ENCODE assay signal across 31 cellular contexts in the genomic region with DNA sequence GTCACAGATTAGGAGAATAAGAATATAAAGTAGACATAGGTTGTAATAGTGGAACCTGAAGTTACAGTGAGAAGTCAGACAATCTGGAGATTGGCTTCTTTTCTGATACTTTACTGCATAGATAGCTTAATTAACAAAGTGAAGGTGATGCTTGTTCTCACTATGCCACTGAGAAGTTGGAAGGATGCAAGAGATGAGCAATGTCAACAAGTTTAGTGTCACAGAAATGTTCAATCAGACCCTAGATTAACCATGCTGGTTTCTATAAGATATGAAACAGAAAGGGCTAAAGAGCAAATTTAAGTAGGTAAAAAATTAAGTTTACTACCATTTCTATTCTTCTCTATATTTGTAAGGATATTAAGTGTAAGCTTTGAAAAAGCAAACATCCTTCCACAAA.
"Had no signal": no experiment of that assay in that cellular context is flagged by ENCODE, and none has a peak within 500 bp of the region (broad histone marks: within the 10 kb centered on the region; RNA-seq: fewer than 3 reads in every experiment).

No MANE protein-coding gene starts in this region.

- H3K4me1 Mint-ChIP-seq: endodermal cell, mesothelial cell of epicardium, naive B cell, nephron, neural progenitor cell had no signal

- H3K36me3 ChIP-seq: gastrocnemius medialis, heart left ventricle, neural progenitor cell, right atrium auricular region, stomach, thyroid gland, vagina had no signal

- H3K36me3 Mint-ChIP-seq: mesothelial cell of epicardium, naive B cell, neural progenitor cell had no signal

- H3K4me3 ChIP-seq: gastrocnemius medialis, heart left ventricle, hepatocyte, mucosa of descending colon, neural progenitor cell, right atrium auricular region, smooth muscle cell, stomach, thyroid gland, vagina had no signal

- H3K4me1 ChIP-seq: gastrocnemius medialis, heart left ventricle, neural progenitor cell, right atrium auricular region, stomach, thyroid gland, vagina had no signal

- DNase-seq: effector CD8-positive, alpha-beta T cell; endodermal cell; foreskin fibroblast; gastrocnemius medialis; heart left ventricle; kidney; mesenchymal stem cell; mucosa of descending colon; naive B cell; stimulated activated CD4-positive, alpha-beta T cell treated with anti-CD3 and anti-CD28 coated beads, Interleukin-12 subunit alpha, Interleukin-12 subunit beta, amount 100 ng/mL, for 4 hours; stimulated activated CD4-positive, alpha-beta T cell treated with anti-CD3 and anti-CD28 coated beads, Interleukin-1b, Interleukin-23, amount 100 ng/mL, for 48 hours; stimulated activated CD4-positive, alpha-beta T cell treated with anti-CD3 and anti-CD28 coated beads, Interleukin-4, amount 100 ng/mL, for 1 hour; stimulated activated CD8-positive, alpha-beta memory T cell treated with anti-CD3 and anti-CD28 coated beads, Interleukin-4, amount 100 ng/mL, for 48 hours; stimulated activated naive CD4-positive, alpha-beta T cell treated with Interleukin-2 at 50 U/mL for 16 hours; stomach; thyroid gland; trophoblast cell had no signal

- H3K4me3 Mint-ChIP-seq: dendritic cell treated with granulocyte-macrophage colony-stimulating factor and Interleukin-4, amounts not matched to agents 40 ng/mL and 50 ng/mL, for 4 days; endodermal cell; mesothelial cell of epicardium; naive B cell; nephron; neural progenitor cell had no signal

- H3K27me3 ChIP-seq: gastrocnemius medialis, heart left ventricle, hepatocyte, neural progenitor cell, right atrium auricular region, stomach, thyroid gland, vagina had no signal

- H3K27ac ChIP-seq: epithelial cell of prostate, gastrocnemius medialis, heart left ventricle, hepatocyte, neural progenitor cell, parathyroid adenoma, right atrium auricular region, stomach, thyroid gland, vagina had no signal

- H3K27me3 Mint-ChIP-seq: dendritic cell treated with granulocyte-macrophage colony-stimulating factor and Interleukin-4, amounts not matched to agents 40 ng/mL and 50 ng/mL, for 4 days; naive B cell; progenitor cell of endocrine pancreas had no signal

- ATAC-seq: esophagus mucosa, gastrocnemius medialis, heart left ventricle, left lobe of liver, mucosa of descending colon, sciatic nerve had no signal

- H3K9me3 ChIP-seq: gastrocnemius medialis, mucosa of descending colon, right atrium auricular region, thyroid gland, vagina had no signal

- H3K27ac Mint-ChIP-seq: dendritic cell treated with granulocyte-macrophage colony-stimulating factor and Interleukin-4, amounts not matched to agents 40 ng/mL and 50 ng/mL, for 4 days; endodermal cell; mesothelial cell of epicardium; naive B cell; nephron; neural progenitor cell; progenitor cell of endocrine pancreas had no signal
